ENCODE assay signal across 22 cellular contexts in genomic region chr20:52524865-52525264, GRCh38.
"Had no signal": no experiment of that assay in that cellular context is flagged by ENCODE, and none has a peak within 500 bp of the region (broad histone marks: within the 10 kb centered on the region; RNA-seq: fewer than 3 reads in every experiment).

No MANE protein-coding gene starts in this region.

- H3K36me3 ChIP-seq: esophagus muscularis mucosa, gastrocnemius medialis, lower lobe of right lung, thyroid gland, upper lobe of right lung had no signal

- H3K27me3 ChIP-seq: esophagus muscularis mucosa, gastrocnemius medialis, thyroid gland had no signal

- ATAC-seq: effector memory CD8-positive, alpha-beta T cell; gastrocnemius medialis; lower lobe of right lung; mucosa of descending colon; right cardiac atrium; upper lobe of right lung had no signal

- H3K4me3 ChIP-seq: esophagus muscularis mucosa, gastrocnemius medialis, lower lobe of right lung, mucosa of descending colon, skin epidermis, thyroid gland, upper lobe of right lung had no signal

- FAIRE-seq: colon, endothelial cell of umbilical vein had no signal

- DNase-seq: activated CD4-positive, alpha-beta memory T cell treated with anti-CD3 and anti-CD28 coated beads, Interleukin-2, amount 10 ng/mL, durations not matched to agents 7 days and 5 days; activated CD4-positive, alpha-beta T cell treated with anti-CD3 and anti-CD28 coated beads for 48 hours; activated gamma-delta T cell; activated naive CD4-positive, alpha-beta T cell treated with anti-CD3 and anti-CD28 coated beads, Interleukin-2, amount 50 U/mL, for 16 hours; aorta; effector memory CD8-positive, alpha-beta T cell; gastrocnemius medialis; hypothalamus; islet precursor cell; lower lobe of right lung; mesendoderm; mucosa of descending colon; nucleus accumbens; right cardiac atrium; stimulated activated CD4-positive, alpha-beta T cell treated with anti-CD3 and anti-CD28 coated beads, Interleukin-1b, Interleukin-23, amount 100 ng/mL, for 48 hours; substantia nigra; thyroid gland; upper lobe of right lung had no signal
